ENCODE assay signal across 10 cellular contexts in the genomic region with DNA sequence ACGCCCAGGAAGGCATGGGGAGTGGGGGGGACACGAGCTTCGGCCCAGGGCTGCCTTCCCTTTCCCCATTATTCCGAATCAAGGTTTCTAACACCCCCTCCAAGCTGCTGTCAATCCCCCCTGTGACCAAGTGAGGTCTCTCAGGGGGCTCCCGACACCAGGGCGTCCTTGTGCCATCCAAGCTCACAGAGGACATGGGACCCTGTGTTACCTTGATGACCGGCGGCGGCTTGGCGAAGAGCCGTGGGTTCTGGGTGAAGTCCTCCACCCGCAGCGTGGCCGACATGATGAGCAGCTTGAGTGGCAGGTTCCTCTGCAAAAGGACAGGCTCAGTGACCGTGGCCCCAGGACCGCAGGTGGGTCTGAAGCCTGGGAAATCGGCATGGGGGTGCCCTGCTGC.
"Had no signal": no experiment of that assay in that cellular context is flagged by ENCODE, and none has a peak within 500 bp of the region (broad histone marks: within the 10 kb centered on the region; RNA-seq: fewer than 3 reads in every experiment).

No MANE protein-coding gene starts in this region.

- H3K9me3 ChIP-seq: HAP-1 had no signal

- H3K9ac ChIP-seq: GM23248, KMS-11 had no signal

- DNase-seq: GM23248, IMR-90, Karpas-422, KBM-7 had no signal

- ATAC-seq: HCT116 had no signal

- H3K4me1 ChIP-seq: HAP-1 had no signal

- FAIRE-seq: H1, H54, HTR-8/SVneo had no signal

- H3K4me2 ChIP-seq: KMS-11 had no signal

- H2AFZ ChIP-seq: GM23248 had no signal

- H3K27ac ChIP-seq: GM23248, KMS-11 had no signal

- H3K4me3 ChIP-seq: GM23248, HAP-1 had no signal
